8 cellular contexts compared by ENCODE assay signal in genomic region chr1:46179138-46180081, GRCh38. TPM values are rescaled to one million over a fixed set of nuclear protein-coding genes. Genes with fewer than 3 reads are reported as not detected.
DNase-seq lines count a peak whose midpoint lies in the region; ATAC-seq and TF ChIP-seq lines count a peak whose summit lies in the region.

No MANE protein-coding gene starts in this region.

- peak; percentile 58 for TF ChIP-seq CTCF in mesothelial cell of epicardium (IDR thresholded peaks at IDR 0.05; ENCODE audit: unreplicated experiment)

- no peaks in the 10 kb centered on the region for H3K4me1 Mint-ChIP-seq in activated CD4-positive, alpha-beta memory T cell treated with anti-CD3 and anti-CD28 coated beads, Interleukin-2, amount 10 ng/mL, durations not matched to agents 7 days and 5 days
- peaks cover 5 to 6% of the 10 kb centered on the region in 2 donors for H3K4me1 Mint-ChIP-seq in effector memory CD8-positive, alpha-beta T cell (ENCODE audit: low read depth in 2 of 2)
- peaks cover 21% of the 10 kb centered on the region for H3K4me1 Mint-ChIP-seq in mesothelial cell of epicardium

- no peaks in the 10 kb centered on the region for H3K9me3 Mint-ChIP-seq in activated CD4-positive, alpha-beta memory T cell treated with anti-CD3 and anti-CD28 coated beads, Interleukin-2, amount 10 ng/mL, durations not matched to agents 7 days and 5 days
- no peaks in the 10 kb centered on the region for H3K9me3 Mint-ChIP-seq in effector memory CD8-positive, alpha-beta T cell
- H3K9me3 Mint-ChIP-seq in mesothelial cell of epicardium = no peaks in the 10 kb centered on the region

- no peak overlapping the region for H3K27ac Mint-ChIP-seq in activated CD4-positive, alpha-beta memory T cell treated with anti-CD3 and anti-CD28 coated beads, Interleukin-2, amount 10 ng/mL, durations not matched to agents 7 days and 5 days
- no peak overlapping the region for H3K27ac Mint-ChIP-seq in effector memory CD8-positive, alpha-beta T cell
- H3K27ac Mint-ChIP-seq in mesothelial cell of epicardium = no peak overlapping the region

- no peaks in the 10 kb centered on the region for H3K36me3 Mint-ChIP-seq in activated CD4-positive, alpha-beta memory T cell treated with anti-CD3 and anti-CD28 coated beads, Interleukin-2, amount 10 ng/mL, durations not matched to agents 7 days and 5 days (ENCODE audit: low read depth)
- no peaks in the 10 kb centered on the region for H3K36me3 Mint-ChIP-seq in effector memory CD8-positive, alpha-beta T cell (ENCODE audit: insufficient read depth)
- no peaks in the 10 kb centered on the region for H3K36me3 Mint-ChIP-seq in mesothelial cell of epicardium

- CTCF ChIA-PET in activated CD4-positive, alpha-beta memory T cell treated with anti-CD3 and anti-CD28 coated beads, Interleukin-2, amount 10 ng/mL, durations not matched to agents 7 days and 5 days (lab: Charles Lee) = interaction anchor here (0.6 to 1.2 kb wide), 7 partner anchors 12 to 146 kb away, joined by 3 to 6 read pairs (median 4); no protein-coding TSS in a partner anchor

- DNase-seq in GDM1 (lab: John Stamatoyannopoulos, UW) (peak; percentile 47), HS-27A (ENCODE audit: low read depth) (peak; percentile 77), NCI-H82 (lab: John Stamatoyannopoulos, UW) (peak; percentile 95), mesothelial cell of epicardium (ENCODE audit: low spot score in 2 of 2, unreplicated experiment in 2 of 2) (peak; percentile 61 to 81), mesenteric fat pad (ENCODE audit: low spot score) (no peak)
- peak; percentile 70 for DNase-seq in activated CD4-positive, alpha-beta memory T cell treated with anti-CD3 and anti-CD28 coated beads, Interleukin-2, amount 10 ng/mL, durations not matched to agents 7 days and 5 days
- DNase-seq in effector memory CD8-positive, alpha-beta T cell = peak; percentile 63 to 66 (median 65)
- DNase-seq in stimulated activated CD8-positive, alpha-beta memory T cell treated with anti-CD3 and anti-CD28 coated beads, Interleukin-4, amount 100 ng/mL, for 24 hours (ENCODE audit: low read depth) = peak; percentile 31

- H3K4me3 Mint-ChIP-seq in activated CD4-positive, alpha-beta memory T cell treated with anti-CD3 and anti-CD28 coated beads, Interleukin-2, amount 10 ng/mL, durations not matched to agents 7 days and 5 days = no peak overlapping the region
- H3K4me3 Mint-ChIP-seq in effector memory CD8-positive, alpha-beta T cell = no peak overlapping the region
- H3K4me3 Mint-ChIP-seq in mesothelial cell of epicardium = no peak overlapping the region

- POLR2A ChIA-PET in activated CD4-positive, alpha-beta memory T cell treated with anti-CD3 and anti-CD28 coated beads, Interleukin-2, amount 10 ng/mL, durations not matched to agents 7 days and 5 days (lab: Charles Lee) = no interaction called here

- ATAC-seq in effector memory CD8-positive, alpha-beta T cell (replicated peaks) = peak; percentile 85

- H3K27me3 Mint-ChIP-seq in activated CD4-positive, alpha-beta memory T cell treated with anti-CD3 and anti-CD28 coated beads, Interleukin-2, amount 10 ng/mL, durations not matched to agents 7 days and 5 days = no peaks in the 10 kb centered on the region
- no peaks in the 10 kb centered on the region for H3K27me3 Mint-ChIP-seq in effector memory CD8-positive, alpha-beta T cell
- no peaks in the 10 kb centered on the region for H3K27me3 Mint-ChIP-seq in mesothelial cell of epicardium (ENCODE audit: low read depth)

RNA-seq across cellular contexts. Expression of gene P3R3URF, which starts 3.1 kb away (rescaled TPM):
- not detected for total RNA-seq in activated CD4-positive, alpha-beta memory T cell treated with anti-CD3 and anti-CD28 coated beads, Interleukin-2, amount 10 ng/mL, durations not matched to agents 7 days and 5 days
- total RNA-seq in mesothelial cell of epicardium (not detected in 3 replicates), mesenteric fat pad (not detected)

RNA-seq across cellular contexts. Expression of gene TSPAN1, which starts 4.5 kb away (rescaled TPM):
- total RNA-seq in activated CD4-positive, alpha-beta memory T cell treated with anti-CD3 and anti-CD28 coated beads, Interleukin-2, amount 10 ng/mL, durations not matched to agents 7 days and 5 days = not detected
- total RNA-seq in mesothelial cell of epicardium (0.51 to 0.63 TPM (median 0.52 TPM) in 3 replicates), mesenteric fat pad (1.2 TPM)

RNA-seq across cellular contexts. Expression of gene POMGNT1, which starts 18.8 kb away (rescaled TPM):
- total RNA-seq in activated CD4-positive, alpha-beta memory T cell treated with anti-CD3 and anti-CD28 coated beads, Interleukin-2, amount 10 ng/mL, durations not matched to agents 7 days and 5 days = 10 to 100 TPM; 27.4 to 28.5 TPM
- 87.1 to 95.6 TPM (median 91.6 TPM) in 3 replicates for total RNA-seq in mesothelial cell of epicardium
- total RNA-seq in mesenteric fat pad = 53.1 TPM

RNA-seq across cellular contexts. Expression of gene LURAP1, which starts 23.7 kb away (rescaled TPM):
- under 1 TPM; 0.15 to 0.20 TPM for total RNA-seq in activated CD4-positive, alpha-beta memory T cell treated with anti-CD3 and anti-CD28 coated beads, Interleukin-2, amount 10 ng/mL, durations not matched to agents 7 days and 5 days
- total RNA-seq in mesothelial cell of epicardium (2.1 to 2.8 TPM (median 2.6 TPM) in 3 replicates), mesenteric fat pad (3.5 TPM)

RNA-seq across cellular contexts. Expression of gene PIK3R3, which starts 47.0 kb away (rescaled TPM):
- total RNA-seq in activated CD4-positive, alpha-beta memory T cell treated with anti-CD3 and anti-CD28 coated beads, Interleukin-2, amount 10 ng/mL, durations not matched to agents 7 days and 5 days = 1 to 10 TPM; 5.0 to 5.2 TPM
- total RNA-seq in mesothelial cell of epicardium (36.2 to 41.3 TPM (median 39.0 TPM) in 3 replicates), mesenteric fat pad (72.6 TPM)
